ENCODE assay signal across 2 cellular contexts in genomic region chr21:5051303-5052018, GRCh38.
A peak's percentile ranks its signal among the peaks of the same experiment; 100 is the strongest.
TF ChIP-seq lines count a peak whose summit lies in the region.

No MANE protein-coding gene starts in this region.

TF ChIP-seq in HEK293, 187 proteins besides CTCF, POLR2A, EP300 and RAD21:
- TF ChIP-seq ZNF24 (tag by site-specific recombination; IDR thresholded peaks at IDR 0.05), result peak; percentile 97
- TF ChIP-seq ZNF366 (tag by site-specific recombination; conservative IDR thresholded peaks at IDR 0.05), result peak; percentile 84
- peak; percentile 81 for TF ChIP-seq EGR2 (tag by site-specific recombination; IDR thresholded peaks at IDR 0.05; ENCODE audit: low read depth)
- peak; percentile 56; the same call in 1 of the 2 replicates for TF ChIP-seq ZFHX2 (tag by site-specific recombination; conservative IDR thresholded peaks at IDR 0.05)

TF ChIP-seq in GM12878, 131 proteins besides CTCF, POLR2A, EP300 and RAD21:
- peak; percentile 93 for TF ChIP-seq ZNF24 (IDR thresholded peaks at IDR 0.05)
